8 cellular contexts compared by ENCODE assay signal in genomic region chr3:186109897-186110803, GRCh38. TPM values are rescaled to one million over a fixed set of nuclear protein-coding genes. Genes with fewer than 3 reads are reported as not detected.
A peak's percentile ranks its signal among the peaks of the same experiment; 100 is the strongest.
DNase-seq lines count a peak whose midpoint lies in the region; ATAC-seq and TF ChIP-seq lines count a peak whose summit lies in the region.

No MANE protein-coding gene starts in this region.

- H3K4me1 ChIP-seq in CD4-positive, CD25-positive, alpha-beta regulatory T cell (ENCODE audit: control insufficient read depth, insufficient read depth, low read length, poor library complexity, severe bottlenecking): peaks cover 37% of the 10 kb centered on the region
- H3K4me1 ChIP-seq in adrenal gland (replicated peaks in 1 of 2) (peaks cover 21 to 30% of the 10 kb centered on the region in 2 donors), iPS-18a (ENCODE audit: control insufficient read depth, low read depth, low read length) (peaks cover 9% of the 10 kb centered on the region)

- no peaks in the 10 kb centered on the region for H3K36me3 ChIP-seq in CD4-positive, CD25-positive, alpha-beta regulatory T cell (ENCODE audit: control insufficient read depth, insufficient read depth, low read length)
- H3K36me3 ChIP-seq in adrenal gland (replicated peaks in 1 of 2) (peaks cover 0 to 1% of the 10 kb centered on the region in 2 donors), iPS-18a (ENCODE audit: control insufficient read depth, low read depth, low read length) (no peaks in the 10 kb centered on the region)

- no peak overlapping the region for H3K27ac ChIP-seq in CD4-positive, CD25-positive, alpha-beta regulatory T cell (ENCODE audit: insufficient read depth, low read length, poor library complexity, severe bottlenecking)
- peak overlapping the region; percentile 47 to 95 (median 91) for H3K27ac ChIP-seq in adrenal gland
- no peak overlapping the region for H3K27ac ChIP-seq in iPS-18a (ENCODE audit: low read length)
- H3K27ac ChIP-seq in skin epidermis: peak overlapping the region in 15 of 21 experiments; percentile 7 to 81 (median 72)

- 7 to 9% (median 8%) methylated on average over 23 to 35 of the region's 35 CpGs for WGBS in adrenal gland, 4 donors

- peak overlapping the region in 2 of 3 donors; percentile 80 to 90 for H3K27ac Mint-ChIP-seq in CD4-positive, CD25-positive, alpha-beta regulatory T cell

- no peak for TF ChIP-seq POLR2A in adrenal gland (IDR thresholded peaks at IDR 0.05)

- intact Hi-C loops in adrenal gland (cut with DNase I): loop anchor here in 1 of 2 donors (10.0 kb wide), 1 partner anchor 105 kb away; no protein-coding TSS in a partner anchor

- peak in 2 of 3 donors; percentile 8 for DNase-seq in CD4-positive, CD25-positive, alpha-beta regulatory T cell
- DNase-seq in HT-29 (ENCODE audit: low spot score) (peak; percentile 12), adrenal gland (peak; percentile 45 to 76 (median 56))

- TF ChIP-seq CTCF in adrenal gland (IDR thresholded peaks at IDR 0.05): no peak

- H3K27me3 Mint-ChIP-seq in CD4-positive, CD25-positive, alpha-beta regulatory T cell: peaks cover 92% of the 10 kb centered on the region

- H3K4me3 ChIP-seq in CD4-positive, CD25-positive, alpha-beta regulatory T cell (ENCODE audit: low read depth, low read length): peak overlapping the region; percentile 72
- H3K4me3 ChIP-seq in adrenal gland (peak overlapping the region in 3 of 4 donors; percentile 20 to 66 (median 53)), iPS-18a (ENCODE audit: low read length) (peak overlapping the region; percentile 79), skin epidermis (peak overlapping the region; percentile 41 to 84 (median 70))

- H3K9ac ChIP-seq in iPS-18a (ENCODE audit: low read length): peak overlapping the region; percentile 62

- no peak for ATAC-seq in CD4-positive, CD25-positive, alpha-beta regulatory T cell (ENCODE audit: low read depth in 2 of 2)
- no peak for ATAC-seq in GM21515 (IDR thresholded peaks at IDR 0.05; ENCODE audit: unreplicated experiment)
- ATAC-seq in GM21526 (IDR thresholded peaks at IDR 0.05; ENCODE audit: low FRiP score, unreplicated experiment): no peak
- ATAC-seq in HG02884 (IDR thresholded peaks at IDR 0.05; ENCODE audit: unreplicated experiment): no peak

- H3K27me3 ChIP-seq in CD4-positive, CD25-positive, alpha-beta regulatory T cell (ENCODE audit: control insufficient read depth, insufficient read depth, low read length): peaks cover 48% of the 10 kb centered on the region
- H3K27me3 ChIP-seq in adrenal gland (no peaks in the 10 kb centered on the region), iPS-18a (ENCODE audit: control insufficient read depth, insufficient read depth, low read length) (peaks cover 82% of the 10 kb centered on the region)

- peaks cover 0 to 6% (median 0%) of the 10 kb centered on the region in 7 donors for H3K9me3 Mint-ChIP-seq in CD4-positive, CD25-positive, alpha-beta regulatory T cell

- H3K9me3 ChIP-seq in CD4-positive, CD25-positive, alpha-beta regulatory T cell (ENCODE audit: control insufficient read depth in 2 of 2, low read length in 2 of 2): no peaks in the 10 kb centered on the region
- H3K9me3 ChIP-seq in adrenal gland (replicated peaks in 1 of 3) (no peaks in the 10 kb centered on the region), iPS-18a (ENCODE audit: control insufficient read depth, low read depth, low read length) (no peaks in the 10 kb centered on the region)

- peaks cover 4 to 41% (median 30%) of the 10 kb centered on the region in 4 donors for H3K4me1 Mint-ChIP-seq in CD4-positive, CD25-positive, alpha-beta regulatory T cell

- H3K36me3 Mint-ChIP-seq in CD4-positive, CD25-positive, alpha-beta regulatory T cell: no peaks in the 10 kb centered on the region

- peak overlapping the region; percentile 75 to 97 (median 94) for H3K4me3 Mint-ChIP-seq in CD4-positive, CD25-positive, alpha-beta regulatory T cell

RNA-seq across cellular contexts. Expression of gene ETV5, which starts 1.3 kb away (rescaled TPM):
- total RNA-seq in CD4-positive, CD25-positive, alpha-beta regulatory T cell: not detected
- polyA plus RNA-seq in CD4-positive, CD25-positive, alpha-beta regulatory T cell: under 1 TPM in 1 of 4 donors, not detected in 3; 0.40 TPM
- total RNA-seq in HT-29 (2014; rRNA removed; shearing (Covaris generic)): 25.4 and 39.6 TPM in 2 replicates
- total RNA-seq in adrenal gland: 100 to 1,000 TPM in 2 of 8 donors, 10 to 100 TPM in 6; 17.2 to 114 (median 77.9) TPM
- 10 to 100 TPM; 19.4 to 55.6 (median 29.0) TPM for polyA plus RNA-seq in adrenal gland

Comparison
In these comparisons a context has a peak if more than half of its experiments do, and no peak if none do; other contexts are left out.
1. H3K27ac ChIP-seq: peak in adrenal gland (5 of 5) and skin epidermis (15 of 21); none in CD4-positive, CD25-positive, alpha-beta regulatory T cell (single experiment) and iPS-18a (single experiment).
2. RNA of gene ETV5, which starts 1.3 kb away (total RNA-seq): 17.2 to 114 TPM in adrenal gland and 25.4 to 39.6 TPM in HT-29; not detected in CD4-positive, CD25-positive, alpha-beta regulatory T cell (single experiment); every median in the first group is over 10 times any median in the second.
3. Peak in every context shown above with its lines, with median percentiles within 50 percentile points of each other: DNase-seq and H3K4me3 ChIP-seq.